8 cellular contexts compared by ENCODE assay signal in genomic region chr12:6778212-6778570, GRCh38. TPM values are rescaled to one million over a fixed set of nuclear protein-coding genes. Genes with fewer than 3 reads are reported as not detected.
DNase-seq lines count a peak whose midpoint lies in the region; ATAC-seq, FAIRE-seq and TF ChIP-seq lines count a peak whose summit lies in the region.

No MANE protein-coding gene starts in this region.

- ATAC-seq in activated CD8-positive, alpha-beta T cell treated with anti-CD3 and anti-CD28 coated beads for 36 hours: no peak
- ATAC-seq in left ventricle myocardium superior: peak; percentile 64
- ATAC-seq in HG02571 (IDR thresholded peaks at IDR 0.05; ENCODE audit: unreplicated experiment): no peak

- H3K27me3 Mint-ChIP-seq in T-helper 1 cell treated with Interleukin-12 subunit alpha and Interleukin-12 subunit beta and Interleukin-4 antibody, amounts not matched to agents 30 μg/mL and 1 μg/mL, for 36 hours (ENCODE audit: low read depth): no peaks in the 10 kb centered on the region
- H3K27me3 Mint-ChIP-seq in activated CD8-positive, alpha-beta T cell treated with anti-CD3 and anti-CD28 coated beads for 36 hours: no peaks in the 10 kb centered on the region

- POLR2A ChIA-PET in activated CD8-positive, alpha-beta T cell treated with anti-CD3 and anti-CD28 coated beads for 36 hours (lab: Charles Lee): interaction anchor here (1.0 to 3.1 kb wide), 4 partner anchors 9 to 25 kb away, joined by 3 to 21 read pairs (median 10); partner anchors contain the start of genes MLF2 and PTMS

- peak overlapping the region in 12 of 21 experiments; percentile 2 to 66 (median 40) for H3K27ac ChIP-seq in skin epidermis

- TF ChIP-seq CTCF in activated CD8-positive, alpha-beta T cell treated with anti-CD3 and anti-CD28 coated beads for 36 hours (IDR thresholded peaks at IDR 0.05): no peak
- TF ChIP-seq CTCF in D721Med (IDR thresholded peaks at IDR 0.05; ENCODE audit: insufficient read depth, missing control alignments): no peak

- intact Hi-C loops in activated CD8-positive, alpha-beta T cell treated with anti-CD3 and anti-CD28 coated beads for 36 hours (cut with micrococcal nuclease): no loop called here
- intact Hi-C loops in left ventricle myocardium superior (cut with micrococcal nuclease): no loop called here

- no peaks in the 10 kb centered on the region for H3K9me3 Mint-ChIP-seq in T-helper 1 cell treated with Interleukin-12 subunit alpha and Interleukin-12 subunit beta and Interleukin-4 antibody, amounts not matched to agents 30 μg/mL and 1 μg/mL, for 36 hours
- H3K9me3 Mint-ChIP-seq in activated CD8-positive, alpha-beta T cell treated with anti-CD3 and anti-CD28 coated beads for 36 hours: no peaks in the 10 kb centered on the region

- peak overlapping the region in 4 of 7 experiments; percentile 13 to 37 (median 30) for H3K4me3 ChIP-seq in skin epidermis

- H3K4me3 Mint-ChIP-seq in T-helper 1 cell treated with Interleukin-12 subunit alpha and Interleukin-12 subunit beta and Interleukin-4 antibody, amounts not matched to agents 30 μg/mL and 1 μg/mL, for 36 hours: peak overlapping the region; percentile 81
- peak overlapping the region; percentile 89 for H3K4me3 Mint-ChIP-seq in activated CD8-positive, alpha-beta T cell treated with anti-CD3 and anti-CD28 coated beads for 36 hours

- DNase-seq in T-helper 1 cell (no peak), left ventricle myocardium superior (peak; percentile 66), D721Med (ENCODE audit: insufficient read length, low spot score) (no peak)
- no peak for DNase-seq in activated CD8-positive, alpha-beta T cell treated with anti-CD3 and anti-CD28 coated beads for 36 hours
- no peak for DNase-seq in effector CD8-positive, alpha-beta T cell (lab: John Stamatoyannopoulos, UW)

- CTCF ChIA-PET in activated CD8-positive, alpha-beta T cell treated with anti-CD3 and anti-CD28 coated beads for 36 hours (lab: Charles Lee): interaction anchor here (0.6 to 10.0 kb wide), 18 partner anchors 9 to 183 kb away, joined by 3 to 117 read pairs (median 4); partner anchors contain the start of genes COPS7A, GPR162, MLF2 and PTMS

- peaks cover 22% of the 10 kb centered on the region for H3K36me3 Mint-ChIP-seq in T-helper 1 cell treated with Interleukin-12 subunit alpha and Interleukin-12 subunit beta and Interleukin-4 antibody, amounts not matched to agents 30 μg/mL and 1 μg/mL, for 36 hours (ENCODE audit: low read depth)
- H3K36me3 Mint-ChIP-seq in activated CD8-positive, alpha-beta T cell treated with anti-CD3 and anti-CD28 coated beads for 36 hours (ENCODE audit: low read depth): peaks cover 54% of the 10 kb centered on the region

- FAIRE-seq in D721Med (lab: Jason Lieb, UNC): no peak

- H3K4me1 Mint-ChIP-seq in T-helper 1 cell treated with Interleukin-12 subunit alpha and Interleukin-12 subunit beta and Interleukin-4 antibody, amounts not matched to agents 30 μg/mL and 1 μg/mL, for 36 hours (ENCODE audit: low read depth): peaks cover 56% of the 10 kb centered on the region
- peaks cover 79% of the 10 kb centered on the region for H3K4me1 Mint-ChIP-seq in activated CD8-positive, alpha-beta T cell treated with anti-CD3 and anti-CD28 coated beads for 36 hours (ENCODE audit: low read depth)

- H3K27ac Mint-ChIP-seq in T-helper 1 cell treated with Interleukin-12 subunit alpha and Interleukin-12 subunit beta and Interleukin-4 antibody, amounts not matched to agents 30 μg/mL and 1 μg/mL, for 36 hours: peak overlapping the region; percentile 60
- H3K27ac Mint-ChIP-seq in activated CD8-positive, alpha-beta T cell treated with anti-CD3 and anti-CD28 coated beads for 36 hours: peak overlapping the region; percentile 89

RNA-seq across cellular contexts. Expression of gene LAG3, which starts 5.9 kb away (rescaled TPM):
- total RNA-seq in activated CD8-positive, alpha-beta T cell treated with anti-CD3 and anti-CD28 coated beads for 36 hours: 100 to 1,000 TPM; 264 to 268 TPM
- 0.37 TPM for total RNA-seq in left ventricle myocardium superior

RNA-seq across cellular contexts. Expression of gene CD4, which starts 11.1 kb away (rescaled TPM):
- 10 to 100 TPM; 11.1 to 14.1 TPM for total RNA-seq in activated CD8-positive, alpha-beta T cell treated with anti-CD3 and anti-CD28 coated beads for 36 hours
- total RNA-seq in left ventricle myocardium superior: 8.4 TPM

RNA-seq across cellular contexts. Expression of gene PTMS, which starts 12.0 kb away (rescaled TPM):
- 10 to 100 TPM; 78.6 TPM for total RNA-seq in activated CD8-positive, alpha-beta T cell treated with anti-CD3 and anti-CD28 coated beads for 36 hours
- 133 TPM for total RNA-seq in left ventricle myocardium superior

RNA-seq across cellular contexts. Expression of gene MLF2, which starts 25.2 kb away (rescaled TPM):
- total RNA-seq in activated CD8-positive, alpha-beta T cell treated with anti-CD3 and anti-CD28 coated beads for 36 hours: 100 to 1,000 TPM; 149 to 151 TPM
- 158 TPM for total RNA-seq in left ventricle myocardium superior

RNA-seq across cellular contexts. Expression of gene GPR162, which starts 43.4 kb away (rescaled TPM):
- 1 to 10 TPM; 2.0 to 2.1 TPM for total RNA-seq in activated CD8-positive, alpha-beta T cell treated with anti-CD3 and anti-CD28 coated beads for 36 hours
- total RNA-seq in left ventricle myocardium superior: 5.3 TPM

Comparison
In these comparisons a context has a peak if more than half of its experiments do, and no peak if none do; other contexts are left out.
1. RNA of gene LAG3, which starts 5.9 kb away (total RNA-seq): 264 to 268 TPM in activated CD8-positive, alpha-beta T cell treated with anti-CD3 and anti-CD28 coated beads for 36 hours; 0.37 TPM in left ventricle myocardium superior (single experiment); every median in the first group is over 100 times any median in the second.